In genomic region chr13:28485551-28485950, GRCh38 we compare ENCODE assay signal across 1 cellular context.
TF ChIP-seq lines count a peak whose summit lies in the region.

No MANE protein-coding gene starts in this region.

TF ChIP-seq in IMR-90, 13 proteins besides CTCF, POLR2A, EP300 and RAD21:
- no peak for TF ChIP-seq CEBPB (IDR thresholded peaks at IDR 0.05; ENCODE audit: low read depth, low read length)
- TF ChIP-seq FOS (IDR thresholded peaks at IDR 0.05; ENCODE audit: low read depth, low read length) = no peak
- no peak for TF ChIP-seq MXI1 (IDR thresholded peaks at IDR 0.05; ENCODE audit: borderline replicate concordance, low read depth, low read length)
- no peak for TF ChIP-seq MAZ (IDR thresholded peaks at IDR 0.05; ENCODE audit: borderline replicate concordance, low read depth, low read length)
- TF ChIP-seq RCOR1 (IDR thresholded peaks at IDR 0.05; ENCODE audit: insufficient replicate concordance, low read length) = no peak
- no peak for TF ChIP-seq SMC3 (IDR thresholded peaks at IDR 0.05; ENCODE audit: low read depth, low read length)
- TF ChIP-seq USF2 (IDR thresholded peaks at IDR 0.05; ENCODE audit: low read depth, low read length) = no peak
- TF ChIP-seq BHLHE40 (IDR thresholded peaks at IDR 0.05; ENCODE audit: low read depth, low read length) = no peak
- TF ChIP-seq NFE2L2 (IDR thresholded peaks at IDR 0.05; ENCODE audit: low read depth, low read length) = no peak
